In the genomic region with DNA sequence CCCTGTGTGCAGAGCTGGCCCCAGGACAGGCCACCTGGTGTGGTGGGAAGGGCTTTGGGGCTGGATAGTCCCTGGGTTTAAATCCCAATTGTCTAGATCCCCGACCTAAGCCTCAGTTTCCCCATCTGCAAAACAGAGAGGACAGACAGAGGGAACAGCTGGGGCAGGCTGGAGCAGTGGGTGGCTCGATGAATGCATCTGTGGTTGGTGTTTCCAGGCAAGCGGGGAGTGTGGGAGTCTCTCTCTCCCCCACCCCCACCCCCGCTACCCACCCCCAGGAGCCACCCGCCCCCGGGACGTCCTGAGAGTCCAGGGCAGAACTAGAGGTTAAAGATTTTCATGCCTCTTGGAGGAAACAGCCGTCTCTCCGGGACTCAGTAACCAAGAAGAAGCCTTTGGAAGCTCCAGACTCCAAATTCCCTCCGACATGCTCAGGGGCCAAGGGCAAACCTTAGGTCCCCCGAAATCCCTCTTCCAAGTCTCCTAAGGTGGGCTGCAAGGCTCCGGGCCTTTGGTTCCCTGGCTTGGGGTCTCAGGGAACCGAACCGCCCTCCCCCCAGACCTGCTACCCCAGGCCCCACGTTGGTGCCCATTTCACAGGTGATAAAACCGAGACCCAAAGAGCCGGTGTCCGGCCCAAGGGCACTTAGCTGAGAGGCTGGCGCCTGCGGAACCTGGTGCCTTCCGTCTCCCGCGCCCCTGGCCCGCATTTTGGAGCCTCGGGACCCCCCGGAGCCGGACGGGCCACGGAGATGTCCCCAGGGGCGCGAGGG, we compare ENCODE assay signal across 12 cellular contexts.
DNase-seq lines count a peak whose midpoint lies in the region; ATAC-seq and TF ChIP-seq lines count a peak whose summit lies in the region.
"Had no signal": no experiment of that assay in that cellular context is flagged by ENCODE, and none has a peak within 500 bp of the region (broad histone marks: within the 10 kb centered on the region; RNA-seq: fewer than 3 reads in every experiment).

No MANE protein-coding gene starts in this region.

- no peak overlapping the region for H3K27ac ChIP-seq in rectal smooth muscle tissue (ENCODE audit: low read depth, low read length)

- TF ChIP-seq CTCF in astrocyte of the spinal cord (IDR thresholded peaks at IDR 0.05; ENCODE audit: low read depth, low read length), result no peak

- H3K4me1 ChIP-seq in iPS-15b (ENCODE audit: control insufficient read depth, insufficient read depth, low read length) (no peaks in the 10 kb centered on the region), rectal smooth muscle tissue (ENCODE audit: control insufficient read depth, insufficient read depth, low read length) (no peaks in the 10 kb centered on the region)

- no peaks in the 10 kb centered on the region for H3K9me3 ChIP-seq in iPS-15b (ENCODE audit: control insufficient read depth, insufficient read depth, low read length)

- no peaks in the 10 kb centered on the region for H3K36me3 ChIP-seq in iPS-15b (ENCODE audit: control insufficient read depth, insufficient read depth, low read length)
- H3K36me3 ChIP-seq in rectal smooth muscle tissue (ENCODE audit: control insufficient read depth, insufficient read depth, low read length), result no peaks in the 10 kb centered on the region

- H3K4me3 ChIP-seq in astrocyte of the spinal cord (ENCODE audit: low read depth, low read length), result peak overlapping the region; percentile 49
- peak overlapping the region; percentile 56 for H3K4me3 ChIP-seq in iPS-15b (ENCODE audit: low read depth, low read length)
- H3K4me3 ChIP-seq in rectal smooth muscle tissue (ENCODE audit: low read length), result peak overlapping the region; percentile 48

- H3K27me3 ChIP-seq in iPS-15b (ENCODE audit: control insufficient read depth, insufficient read depth, low read length) (no peaks in the 10 kb centered on the region), rectal smooth muscle tissue (ENCODE audit: control insufficient read depth, insufficient read depth, low read length) (peaks cover 14% of the 10 kb centered on the region)

- H3K9ac ChIP-seq in iPS-15b (ENCODE audit: low read depth, low read length) (peak overlapping the region; percentile 60), rectal smooth muscle tissue (ENCODE audit: low read length) (no peak overlapping the region)

- peak; percentile 11 for DNase-seq in EH (ENCODE audit: low read depth)
- DNase-seq in astrocyte of the spinal cord (ENCODE audit: low read depth, low spot score), result no peak
- DNase-seq in NK-92 treated with Interleukin-12 subunit alpha and Interleukin-12 subunit beta, amount 100 ng/mL, for 24 hours (lab: John Stamatoyannopoulos, UW), result no peak
- DNase-seq: activated CD4-positive, CD25-positive, alpha-beta regulatory T cell treated with anti-CD3 and anti-CD28 coated beads, Interleukin-2, amount 50 U/mL, for 72 hours; activated gamma-delta T cell treated with Interleukin-2 at 50 U/mL for 16 hours; CD4-positive, alpha-beta memory T cell; naive B cell had no signal

- in situ Hi-C loops in astrocyte of the spinal cord (cut with HindIII; ENCODE audit: low sequenced_read_pairs), result no loop called here

- no peak for ATAC-seq in activated CD4-positive, CD25-positive, alpha-beta regulatory T cell treated with anti-CD3 and anti-CD28 coated beads, Interleukin-2, amount 50 U/mL, for 24 hours
- ATAC-seq in GM21737 (IDR thresholded peaks at IDR 0.05; ENCODE audit: unreplicated experiment) (no peak), GM21360 (IDR thresholded peaks at IDR 0.05; ENCODE audit: unreplicated experiment) (no peak)
